19 cellular contexts compared by ENCODE assay signal in genomic region chr7:157652161-157652953, GRCh38.
DNase-seq lines count a peak whose midpoint lies in the region; ATAC-seq and TF ChIP-seq lines count a peak whose summit lies in the region.
"Had no signal": no experiment of that assay in that cellular context is flagged by ENCODE, and none has a peak within 500 bp of the region (broad histone marks: within the 10 kb centered on the region; RNA-seq: fewer than 3 reads in every experiment).

No MANE protein-coding gene starts in this region.

- no peaks in the 10 kb centered on the region for H3K79me2 ChIP-seq in SK-N-SH (ENCODE audit: insufficient read depth)

- TF ChIP-seq RAD21 in SK-N-SH (IDR thresholded peaks at IDR 0.05; ENCODE audit: low read length) = no peak

- H3K27ac Mint-ChIP-seq in chondrocyte (ENCODE audit: unreplicated experiment) = no peak overlapping the region
- H3K27ac Mint-ChIP-seq in neural crest cell (ENCODE audit: unreplicated experiment) = peak overlapping the region; percentile 75

- H3K36me3 ChIP-seq in SK-N-SH (replicated peaks in 1 of 2; ENCODE audit: control insufficient read depth in 1 of 2, insufficient read depth in 2 of 2, low read length in 1 of 2) = peaks cover 0 to 4% of the 10 kb centered on the region in 2 experiments
- no peaks in the 10 kb centered on the region for H3K36me3 ChIP-seq in suprapubic skin

- H3K27ac ChIP-seq in SK-N-SH (ENCODE audit: low read depth in 2 of 2, low read length in 1 of 2) (no peak overlapping the region), suprapubic skin (no peak overlapping the region)
- H3K27ac ChIP-seq: 22Rv1, KMS-11 had no signal

- H2AFZ ChIP-seq in SK-N-SH (ENCODE audit: low read depth) = no peak overlapping the region

- H3K9me3 ChIP-seq in SK-N-SH (no peaks in the 10 kb centered on the region), suprapubic skin (no peaks in the 10 kb centered on the region)

- H3K4me1 ChIP-seq in SK-N-SH (ENCODE audit: control insufficient read depth in 1 of 2, insufficient read depth in 2 of 2, low read depth in 1 of 2, low read length in 1 of 2) = no peaks in the 10 kb centered on the region
- no peaks in the 10 kb centered on the region for H3K4me1 ChIP-seq in suprapubic skin

- H3K9ac ChIP-seq in SK-N-SH = no peak overlapping the region
- H3K9ac ChIP-seq: KMS-11 had no signal

- H3K4me3 ChIP-seq in SK-N-SH (ENCODE audit: low read depth in 2 of 2, low read length in 1 of 2) (no peak overlapping the region), suprapubic skin (no peak overlapping the region)

- no peak for TF ChIP-seq POLR2A in suprapubic skin (IDR thresholded peaks at IDR 0.05)

- H3K4me3 Mint-ChIP-seq in chondrocyte (ENCODE audit: unreplicated experiment) (no peak overlapping the region), neural crest cell (no peak overlapping the region)

- H3K4me1 Mint-ChIP-seq in chondrocyte (ENCODE audit: low read depth) (no peaks in the 10 kb centered on the region), neural crest cell (no peaks in the 10 kb centered on the region)

- no peaks in the 10 kb centered on the region for H3K9me2 ChIP-seq in SK-N-SH

- H3K27me3 Mint-ChIP-seq in chondrocyte (ENCODE audit: low read depth) (peaks cover 4% of the 10 kb centered on the region), neural crest cell (ENCODE audit: low read depth) (no peaks in the 10 kb centered on the region)

- H3K36me3 Mint-ChIP-seq in chondrocyte (ENCODE audit: low read depth) (no peaks in the 10 kb centered on the region), neural crest cell (ENCODE audit: low read depth) (peaks cover 13% of the 10 kb centered on the region)

- no peaks in the 10 kb centered on the region for H3K27me3 ChIP-seq in SK-N-SH (ENCODE audit: insufficient read depth)
- H3K27me3 ChIP-seq in suprapubic skin = no peaks in the 10 kb centered on the region

- H3F3A ChIP-seq in SK-N-SH (replicated peaks; ENCODE audit: insufficient read depth) = no peaks in the 10 kb centered on the region

- CTCF ChIA-PET in SK-N-SH (lab: Yijun Ruan, JAX) = interaction anchor here (0.6 kb wide), 1 partner anchor 93 kb away, joined by 3 read pairs; no protein-coding TSS in a partner anchor

- H3K9me3 Mint-ChIP-seq in chondrocyte (ENCODE audit: low read depth) (no peaks in the 10 kb centered on the region), neural crest cell (no peaks in the 10 kb centered on the region)

- POLR2A ChIA-PET in SK-N-SH (lab: Yijun Ruan, JAX) = no interaction called here

- H3K4me2 ChIP-seq in SK-N-SH = no peak overlapping the region
- H3K4me2 ChIP-seq: KMS-11 had no signal

- WGBS in SK-N-SH (ENCODE audit: low lambda C conversion rate) = 84% methylated on average over 14 of the region's 18 CpGs
- WGBS in suprapubic skin = 84% methylated on average over 17 of the region's 18 CpGs

- ATAC-seq in SK-N-SH treated with all-trans-retinoic acid at 6 μM for 48 hours = no peak; the same call in 2 of the 3 replicates

- in situ Hi-C loops in ACHN (cut with HindIII; ENCODE audit: low pct_ligation_motif_present, low pct_unique_long_range_greater_than_20kb, low sequenced_read_pairs) = no loop called here

- TF ChIP-seq CTCF in SK-N-SH (IDR thresholded peaks at IDR 0.05) (no peak), chondrocyte (IDR thresholded peaks at IDR 0.05) (no peak), neural crest cell (conservative IDR thresholded peaks at IDR 0.05) (no peak), suprapubic skin (IDR thresholded peaks at IDR 0.05) (no peak)

- TF ChIP-seq EP300 in SK-N-SH (IDR thresholded peaks at IDR 0.05; ENCODE audit: borderline replicate concordance in 1 of 2, low read depth in 1 of 2, low read length in 1 of 2) = no peak
- TF ChIP-seq EP300 in suprapubic skin (IDR thresholded peaks at IDR 0.05) = no peak

- no peaks in the 10 kb centered on the region for H4K20me1 ChIP-seq in SK-N-SH (ENCODE audit: insufficient read depth)

- DNase-seq in SK-N-SH (peak; percentile 31), chondrocyte (ENCODE audit: low spot score) (peak; percentile 84), neural crest cell (ENCODE audit: low read depth, low spot score) (no peak), suprapubic skin (ENCODE audit: low spot score in 2 of 2) (peak; percentile 34 to 77), ACHN (no peak), NCI-H1417 treated with DMSO at 0.1 percent for 48 hours (lab: John Stamatoyannopoulos, UW) (no peak), superior temporal gyrus (ENCODE audit: extremely low spot score) (no peak)
- DNase-seq: C1 segment of cervical spinal cord; IMR-90; NCI-H1092 treated with DMSO at 0.1 percent for 48 hours; NCI-H146; NCI-H2029 treated with DMSO at 0.1 percent for 48 hours; NCI-H226; NCI-H510A treated with DMSO at 0.1 percent for 48 hours; NCI-H748 treated with DMSO at 0.1 percent for 48 hours; NK-92 treated with Interleukin-12 subunit alpha and Interleukin-12 subunit beta, amount 100 ng/mL, for 24 hours had no signal

TF ChIP-seq in SK-N-SH, 30 proteins besides CTCF, POLR2A, EP300 and RAD21 (continues in another document):
- TF ChIP-seq REST (IDR thresholded peaks at IDR 0.05; ENCODE audit: low read depth, low read length) (no peak), RFX5 (IDR thresholded peaks at IDR 0.05; ENCODE audit: low read length) (no peak), USF1 (IDR thresholded peaks at IDR 0.05; ENCODE audit: borderline replicate concordance, low read depth) (no peak), CHD2 (IDR thresholded peaks at IDR 0.05; ENCODE audit: low read length, partially characterized antibody) (no peak)

TF ChIP-seq in SK-N-SH treated with all-trans-retinoic acid at 6 μM for 48 hours, 23 proteins besides CTCF, POLR2A, EP300 and RAD21 (continues in another document):
- TF ChIP-seq ZNF70 (CRISPR knock-in tag; IDR thresholded peaks at IDR 0.05) (no peak), CREB5 (CRISPR knock-in tag; IDR thresholded peaks at IDR 0.05; ENCODE audit: low read depth) (no peak), PATZ1 (CRISPR knock-in tag; IDR thresholded peaks at IDR 0.05; ENCODE audit: borderline replicate concordance) (no peak), ZC3H10 (CRISPR knock-in tag; IDR thresholded peaks at IDR 0.05) (no peak), RARB (CRISPR knock-in tag; IDR thresholded peaks at IDR 0.05) (no peak), ZNF565 (CRISPR knock-in tag; conservative IDR thresholded peaks at IDR 0.05; ENCODE audit: low read depth) (no peak), CSDC2 (CRISPR knock-in tag; IDR thresholded peaks at IDR 0.05) (no peak), TOX (CRISPR knock-in tag; IDR thresholded peaks at IDR 0.05; ENCODE audit: borderline replicate concordance) (no peak), ZNF8 (CRISPR knock-in tag; IDR thresholded peaks at IDR 0.05) (no peak), BACH2 (CRISPR knock-in tag; IDR thresholded peaks at IDR 0.05; ENCODE audit: borderline replicate concordance) (no peak), GLIS3 (CRISPR knock-in tag; IDR thresholded peaks at IDR 0.05) (no peak), ZFP30 (CRISPR knock-in tag; IDR thresholded peaks at IDR 0.05) (no peak), ESRRG (CRISPR knock-in tag; IDR thresholded peaks at IDR 0.05) (no peak), TSHZ2 (CRISPR knock-in tag; IDR thresholded peaks at IDR 0.05) (no peak)

Comparison
In these comparisons a context has a peak if more than half of its experiments do, and no peak if none do; other contexts are left out.
1. DNase-seq: peak in SK-N-SH (single experiment), chondrocyte (single experiment) and suprapubic skin (2 of 2); none in neural crest cell (single experiment), ACHN (single experiment), NCI-H1417 treated with DMSO at 0.1 percent for 48 hours (single experiment) and superior temporal gyrus (single experiment).